ENCODE assay signal across 8 cellular contexts in genomic region chr19:52748336-52748950, GRCh38. TPM values are rescaled to one million over a fixed set of nuclear protein-coding genes. Genes with fewer than 3 reads are reported as not detected.
DNase-seq lines count a peak whose midpoint lies in the region; ATAC-seq and TF ChIP-seq lines count a peak whose summit lies in the region.

No MANE protein-coding gene starts in this region.

- no peak overlapping the region for H3K4me3 ChIP-seq in CD8-positive, alpha-beta T cell (ENCODE audit: low read depth, low read length)
- H3K4me3 ChIP-seq in Loucy (ENCODE audit: low read length, poor library complexity, severe bottlenecking) = no peak overlapping the region

- peaks cover 11% of the 10 kb centered on the region for H3K4me1 Mint-ChIP-seq in CD8-positive, alpha-beta T cell (ENCODE audit: low read depth)
- no peaks in the 10 kb centered on the region for H3K4me1 Mint-ChIP-seq in chondrocyte (ENCODE audit: low read depth)

- no peak overlapping the region for H3K4me2 ChIP-seq in Loucy (ENCODE audit: low read depth, low read length, poor library complexity, severe bottlenecking)

- H3K9me3 ChIP-seq in CD8-positive, alpha-beta T cell (ENCODE audit: low read length) = no peaks in the 10 kb centered on the region
- H3K9me3 ChIP-seq in Loucy (ENCODE audit: insufficient read depth, low read depth, low read length) = no peaks in the 10 kb centered on the region

- no peaks in the 10 kb centered on the region for H4K20me1 ChIP-seq in Loucy (ENCODE audit: insufficient read depth, low read length, poor library complexity, severe bottlenecking)

- H3K4me3 Mint-ChIP-seq in CD8-positive, alpha-beta T cell = no peak overlapping the region
- H3K4me3 Mint-ChIP-seq in chondrocyte (ENCODE audit: unreplicated experiment) = no peak overlapping the region

- no peaks in the 10 kb centered on the region for H3K27me3 Mint-ChIP-seq in CD8-positive, alpha-beta T cell (ENCODE audit: low read depth)
- no peaks in the 10 kb centered on the region for H3K27me3 Mint-ChIP-seq in chondrocyte (ENCODE audit: low read depth)

- H2AFZ ChIP-seq in Loucy (ENCODE audit: low read length) = no peak overlapping the region

- CTCF ChIA-PET in CD8-positive, alpha-beta T cell (lab: Charles Lee) = interaction anchor here (1.0 to 1.7 kb wide), 4 partner anchors 10 to 503 kb away, joined by 3 to 6 read pairs (median 4); no protein-coding TSS in a partner anchor

- H3K27ac Mint-ChIP-seq in CD8-positive, alpha-beta T cell = no peak overlapping the region
- H3K27ac Mint-ChIP-seq in chondrocyte (ENCODE audit: unreplicated experiment) = no peak overlapping the region

- intact Hi-C loops in CD8-positive, alpha-beta T cell (cut with DNase I, micrococcal nuclease) = loop anchor here (1.0 to 5.0 kb wide), 5 partner anchors 13 to 611 kb away; partner anchors contain the start of genes ZNF611 (in 2 of the 2) and ZNF616 (in 2 of the 2)

- H3K27me3 ChIP-seq in CD8-positive, alpha-beta T cell (ENCODE audit: insufficient read depth, low read length) = no peaks in the 10 kb centered on the region
- H3K27me3 ChIP-seq in Loucy (ENCODE audit: insufficient read depth, low read length, poor library complexity, severe bottlenecking) = no peaks in the 10 kb centered on the region

- POLR2A ChIA-PET in CD8-positive, alpha-beta T cell (lab: Charles Lee) = no interaction called here

- no peak overlapping the region for H3K27ac ChIP-seq in CD8-positive, alpha-beta T cell (ENCODE audit: low read depth, low read length)

- H3K36me3 ChIP-seq in CD8-positive, alpha-beta T cell (ENCODE audit: insufficient read depth, low read length) = no peaks in the 10 kb centered on the region
- no peaks in the 10 kb centered on the region for H3K36me3 ChIP-seq in Loucy (ENCODE audit: insufficient read depth, low read length)

- H3K4me1 ChIP-seq in CD8-positive, alpha-beta T cell (ENCODE audit: insufficient read depth, low read length) = no peaks in the 10 kb centered on the region
- peaks cover 16% of the 10 kb centered on the region for H3K4me1 ChIP-seq in Loucy (ENCODE audit: insufficient read depth, low read length, poor library complexity, severe bottlenecking)

- peak; percentile 68 for TF ChIP-seq CTCF in CD8-positive, alpha-beta T cell (IDR thresholded peaks at IDR 0.05)
- TF ChIP-seq CTCF in Loucy (conservative IDR thresholded peaks at IDR 0.05; ENCODE audit: low read length) = peak; percentile 46
- peak; percentile 85 for TF ChIP-seq CTCF in chondrocyte (IDR thresholded peaks at IDR 0.05)

- H3K9me2 ChIP-seq in Loucy (replicated peaks; ENCODE audit: low read depth, low read length) = no peaks in the 10 kb centered on the region

- peak; percentile 46 for ATAC-seq in CD8-positive, alpha-beta T cell
- no peak for ATAC-seq in HG02588 (IDR thresholded peaks at IDR 0.05; ENCODE audit: unreplicated experiment)
- no peak for ATAC-seq in HG02840 (IDR thresholded peaks at IDR 0.05; ENCODE audit: low FRiP score, unreplicated experiment)

- H3F3A ChIP-seq in Loucy (ENCODE audit: low read depth) = no peaks in the 10 kb centered on the region

- peak in 1 of 7 experiments; percentile 33 for DNase-seq in CD8-positive, alpha-beta T cell
- DNase-seq in chondrocyte (ENCODE audit: low spot score) = no peak
- DNase-seq in middle frontal gyrus (ENCODE audit: extremely low spot score, low spot score) = peak; percentile 13
- DNase-seq in epidermal melanocyte (ENCODE audit: insufficient read length, low spot score) = no peak
- DNase-seq in cortex of kidney (lab: John Stamatoyannopoulos, UW) = no peak

- H3K79me2 ChIP-seq in Loucy (ENCODE audit: insufficient read depth, low read length) = no peaks in the 10 kb centered on the region

- no peak overlapping the region for H3K9ac ChIP-seq in Loucy (ENCODE audit: low read depth, low read length, poor library complexity, severe bottlenecking)

- H3K9me3 Mint-ChIP-seq in CD8-positive, alpha-beta T cell = no peaks in the 10 kb centered on the region
- H3K9me3 Mint-ChIP-seq in chondrocyte (ENCODE audit: low read depth) = no peaks in the 10 kb centered on the region

- no peaks in the 10 kb centered on the region for H3K36me3 Mint-ChIP-seq in CD8-positive, alpha-beta T cell
- H3K36me3 Mint-ChIP-seq in chondrocyte (ENCODE audit: low read depth) = no peaks in the 10 kb centered on the region

RNA-seq across cellular contexts. Expression of gene ZNF611, which starts 13.6 kb away (rescaled TPM):
- total RNA-seq in CD8-positive, alpha-beta T cell = 10 to 100 TPM; 22.4 to 23.0 TPM
- 16.3 to 24.5 TPM (median 18.4 TPM) in 3 replicates for total RNA-seq in chondrocyte

RNA-seq across cellular contexts. Expression of gene ZNF600, which starts 38.1 kb away (rescaled TPM):
- total RNA-seq in CD8-positive, alpha-beta T cell = 10 to 100 TPM; 17.5 to 17.8 TPM
- total RNA-seq in chondrocyte = 7.2 to 8.3 TPM (median 7.8 TPM) in 3 replicates
